Comparison of ENCODE assay signal across 27 cellular contexts in the genomic region with DNA sequence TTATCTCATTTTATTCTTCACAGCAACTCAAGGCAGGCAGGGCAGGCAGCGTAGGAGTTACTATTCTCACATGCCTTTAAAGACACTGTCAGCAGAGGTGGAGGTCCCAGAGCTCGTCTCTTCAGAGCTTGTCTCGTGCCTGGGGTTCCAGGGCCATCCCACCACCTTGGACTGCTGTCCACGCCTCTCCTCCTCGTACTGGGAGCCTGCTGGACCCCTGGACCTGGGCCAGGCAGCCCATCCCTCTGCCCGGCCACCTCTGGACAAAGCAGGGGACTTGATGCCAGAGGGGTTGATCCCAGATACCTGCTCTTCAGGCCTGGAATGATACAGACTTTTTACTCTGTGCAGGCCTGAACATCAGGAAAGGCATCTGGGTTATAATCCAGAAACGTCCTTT.
"Had no signal": no experiment of that assay in that cellular context is flagged by ENCODE, and none has a peak within 500 bp of the region (broad histone marks: within the 10 kb centered on the region; RNA-seq: fewer than 3 reads in every experiment).

No MANE protein-coding gene starts in this region.

- H3K4me3 Mint-ChIP-seq: immature natural killer cell; mesothelial cell of epicardium; naive B cell; natural killer cell; nephron progenitor cell; neural progenitor cell; stimulated activated naive B cell treated with anti-CD40 and anti-IgM and Interleukin-4, amounts not matched to agents 10 μg/mL and 1 μg/mL and 100 μg/mL, for 72 hours had no signal

- H3K36me3 Mint-ChIP-seq: immature natural killer cell, naive B cell, natural killer cell had no signal

- DNase-seq: heart left ventricle; hypothalamus; immature natural killer cell; lower lobe of right lung; mammary epithelial cell; mesendoderm; naive B cell; natural killer cell; nephron progenitor cell; pancreas; retina; right cardiac atrium; sigmoid colon; small intestine; stimulated activated CD4-positive, alpha-beta T cell treated with anti-CD3 and anti-CD28 coated beads, Interleukin-12 subunit alpha, Interleukin-12 subunit beta, amount 100 ng/mL, for 4 hours; stimulated activated CD4-positive, alpha-beta T cell treated with anti-CD3 and anti-CD28 coated beads, Interleukin-15, amount 100 ng/mL, for 24 hours; stimulated activated CD4-positive, alpha-beta T cell treated with anti-CD3 and anti-CD28 coated beads, Interleukin-2, amount 100 ng/mL, for 24 hours; stimulated activated CD4-positive, alpha-beta T cell treated with anti-CD3 and anti-CD28 coated beads, Interleukin-4, amount 100 ng/mL, for 1 hour; stimulated activated naive B cell treated with anti-CD40 and anti-IgM and Interleukin-4, amounts not matched to agents 10 μg/mL and 1 μg/mL and 100 μg/mL, for 72 hours; stimulated activated naive CD8-positive, alpha-beta T cell treated with anti-CD3 and anti-CD28 coated beads, Interleukin-15, Interleukin-2, amounts not matched to agents 100 U/mL and 50 U/mL, for 24 hours; stomach; testis; thyroid gland; transverse colon had no signal

- H3K4me1 Mint-ChIP-seq: mesothelial cell of epicardium, nephron progenitor cell, neural progenitor cell had no signal

- ATAC-seq: heart left ventricle; left lobe of liver; lower lobe of right lung; natural killer cell; pancreas; right cardiac atrium; stimulated activated naive B cell treated with anti-CD40 and anti-IgM and Interleukin-4, amounts not matched to agents 10 μg/mL and 1 μg/mL and 100 μg/mL, for 72 hours; stimulated activated naive CD8-positive, alpha-beta T cell treated with anti-CD3 and anti-CD28 coated beads, Interleukin-15, Interleukin-2, amounts not matched to agents 100 U/mL and 50 U/mL, for 24 hours had no signal

- H3K27me3 Mint-ChIP-seq: naive B cell; stimulated activated naive B cell treated with anti-CD40 and anti-IgM and Interleukin-4, amounts not matched to agents 10 μg/mL and 1 μg/mL and 100 μg/mL, for 72 hours had no signal

- H3K27ac Mint-ChIP-seq: mesothelial cell of epicardium, natural killer cell, nephron progenitor cell had no signal

- H3K9me3 Mint-ChIP-seq: immature natural killer cell; mesothelial cell of epicardium; naive B cell; natural killer cell; nephron progenitor cell; neural progenitor cell; stimulated activated naive B cell treated with anti-CD40 and anti-IgM and Interleukin-4, amounts not matched to agents 10 μg/mL and 1 μg/mL and 100 μg/mL, for 72 hours had no signal
